8 cellular contexts compared by ENCODE assay signal in genomic region chr1:168343566-168343965, GRCh38.
A peak's percentile ranks its signal among the peaks of the same experiment; 100 is the strongest.
DNase-seq lines count a peak whose midpoint lies in the region; ATAC-seq and TF ChIP-seq lines count a peak whose summit lies in the region.
"Had no signal": no experiment of that assay in that cellular context is flagged by ENCODE, and none has a peak within 500 bp of the region (broad histone marks: within the 10 kb centered on the region; RNA-seq: fewer than 3 reads in every experiment).

No MANE protein-coding gene starts in this region.

- peak overlapping the region; percentile 91 to 94 for H3K27ac Mint-ChIP-seq in effector memory CD8-positive, alpha-beta T cell

- ATAC-seq in effector memory CD8-positive, alpha-beta T cell (replicated peaks), result no peak
- ATAC-seq in HG02642 (IDR thresholded peaks at IDR 0.05; ENCODE audit: poor library complexity, unreplicated experiment), result no peak

- POLR2A ChIA-PET in GM10248 (lab: Yijun Ruan, JAX), result no interaction called here

- DNase-seq in GM10248 (ENCODE audit: extremely low spot score), result no peak
- peak; percentile 35 for DNase-seq in NAMALWA (ENCODE audit: low spot score)
- no peak for DNase-seq in effector memory CD8-positive, alpha-beta T cell
- peak; percentile 63 for DNase-seq in pons (ENCODE audit: low spot score)
- no peak for DNase-seq in T1000 (lab: John Stamatoyannopoulos, UW)
- no peak for DNase-seq in activated CD4-positive, alpha-beta T cell treated with anti-CD3 and anti-CD28 coated beads for 4 hours
- DNase-seq: stimulated activated CD4-positive, alpha-beta T cell treated with anti-CD3 and anti-CD28 coated beads, Interleukin-4, amount 100 ng/mL, for 1 hour had no signal

- peaks cover 0 to 3% of the 10 kb centered on the region in 2 donors for H3K9me3 Mint-ChIP-seq in effector memory CD8-positive, alpha-beta T cell

- H3K4me3 Mint-ChIP-seq in effector memory CD8-positive, alpha-beta T cell, result peak overlapping the region in 1 of 2 donors; percentile 66

- H3K36me3 Mint-ChIP-seq in effector memory CD8-positive, alpha-beta T cell (ENCODE audit: insufficient read depth), result peaks cover 16% of the 10 kb centered on the region

- CTCF ChIA-PET in GM10248 (lab: Yijun Ruan, JAX), result interaction anchor here (0.7 to 7.3 kb wide), 39 partner anchors 12 to 1202 kb away, joined by 3 to 69 read pairs (median 5); partner anchors contain the start of gene ATP1B1

- TF ChIP-seq CTCF in GM10248 (IDR thresholded peaks at IDR 0.05; ENCODE audit: control extremely low read depth, extremely low read depth, low read depth, missing control alignments), result peak; percentile 35

- no peaks in the 10 kb centered on the region for H3K27me3 Mint-ChIP-seq in effector memory CD8-positive, alpha-beta T cell

- H3K4me1 Mint-ChIP-seq in effector memory CD8-positive, alpha-beta T cell (ENCODE audit: low read depth in 2 of 2), result peaks cover 50 to 63% of the 10 kb centered on the region in 2 donors

Comparison
In these comparisons a context has a peak if more than half of its experiments do, and no peak if none do; other contexts are left out.
1. DNase-seq: peak in NAMALWA (single experiment) and pons (single experiment); none in GM10248 (single experiment), effector memory CD8-positive, alpha-beta T cell (0 of 3), T1000 (single experiment) and activated CD4-positive, alpha-beta T cell treated with anti-CD3 and anti-CD28 coated beads for 4 hours (0 of 2).